Comparison of ENCODE assay signal across 8 cellular contexts in genomic region chr1:52601976-52602327, GRCh38. TPM values are rescaled to one million over a fixed set of nuclear protein-coding genes. Genes with fewer than 3 reads are reported as not detected.
DNase-seq lines count a peak whose midpoint lies in the region; ATAC-seq and TF ChIP-seq lines count a peak whose summit lies in the region.

No MANE protein-coding gene starts in this region.

- no peak overlapping the region for H3K27ac Mint-ChIP-seq in MCF 10A (ENCODE audit: low read depth, unreplicated experiment)

- H3K27ac ChIP-seq in breast epithelium (peak overlapping the region; percentile 85 to 86), coronary artery (peak overlapping the region; percentile 83 to 86), aorta (ENCODE audit: low read depth in 1 of 2, low read length in 2 of 2) (peak overlapping the region; percentile 15 to 36)

- no peaks in the 10 kb centered on the region for H3K27me3 Mint-ChIP-seq in MCF 10A (ENCODE audit: insufficient read depth, unreplicated experiment)

- no TSS peak for BruUV-seq in MCF 10A (replicated peaks; lab: Mats Ljungman, UMichigan)

- 1 to 2% methylated on average over 22 of the region's 22 CpGs for WGBS in aorta, 2 donors

- H3K9me3 Mint-ChIP-seq in MCF 10A (ENCODE audit: unreplicated experiment) = no peaks in the 10 kb centered on the region

- ATAC-seq in aorta (ENCODE audit: low FRiP score) (peak; percentile 52), HG03097 (IDR thresholded peaks at IDR 0.05; ENCODE audit: low FRiP score, unreplicated experiment) (no peak), GM21515 (IDR thresholded peaks at IDR 0.05; ENCODE audit: unreplicated experiment) (no peak)

- no peak for TF ChIP-seq POLR2A in breast epithelium (IDR thresholded peaks at IDR 0.05)

- no peaks in the 10 kb centered on the region for H3K9me3 ChIP-seq in breast epithelium
- no peaks in the 10 kb centered on the region for H3K9me3 ChIP-seq in mononuclear cell (ENCODE audit: low read depth, low read length)
- H3K9me3 ChIP-seq in aorta (ENCODE audit: control insufficient read depth, low read length) = no peaks in the 10 kb centered on the region

- no peaks in the 10 kb centered on the region for H3K27me3 ChIP-seq in breast epithelium
- no peaks in the 10 kb centered on the region for H3K27me3 ChIP-seq in mononuclear cell (ENCODE audit: insufficient read depth, low read length)
- no peaks in the 10 kb centered on the region for H3K27me3 ChIP-seq in aorta (ENCODE audit: control insufficient read depth in 1 of 2, insufficient read depth in 2 of 2, low read length in 1 of 2)

- CTCF ChIA-PET in MCF 10A (lab: Yijun Ruan, JAX) = no interaction called here

- TF ChIP-seq CTCF in breast epithelium (IDR thresholded peaks at IDR 0.05) (no peak), MCF 10A (IDR thresholded peaks at IDR 0.05; ENCODE audit: unreplicated experiment) (no peak), coronary artery (IDR thresholded peaks at IDR 0.05) (no peak)

- H3K4me1 Mint-ChIP-seq in MCF 10A (ENCODE audit: insufficient read depth, unreplicated experiment) = peaks cover 10% of the 10 kb centered on the region

- no peak for DNase-seq in breast epithelium (ENCODE audit: low spot score in 2 of 2)
- no peak for DNase-seq in MCF 10A (ENCODE audit: unreplicated experiment)
- no peak for DNase-seq in coronary artery (ENCODE audit: low spot score)
- DNase-seq in aorta = no peak
- no peak for DNase-seq in kidney tubule cell (ENCODE audit: low spot score)

- H3K4me3 ChIP-seq in breast epithelium (peak overlapping the region; percentile 48 to 80 (median 67)), coronary artery (peak overlapping the region; percentile 73), mononuclear cell (ENCODE audit: low read length) (peak overlapping the region; percentile 45), aorta (ENCODE audit: low read length in 2 of 2) (peak overlapping the region; percentile 44 to 53)

- H3K4me1 ChIP-seq in breast epithelium = peaks cover 0 to 5% of the 10 kb centered on the region in 2 donors
- peaks cover 36% of the 10 kb centered on the region for H3K4me1 ChIP-seq in mononuclear cell (ENCODE audit: insufficient read depth, low read length)
- peaks cover 0 to 7% of the 10 kb centered on the region in 2 donors for H3K4me1 ChIP-seq in aorta (ENCODE audit: control insufficient read depth in 1 of 2, insufficient read depth in 2 of 2, low read length in 2 of 2)

- POLR2A ChIA-PET in MCF 10A (lab: Yijun Ruan, JAX) = interaction anchor here (1.3 kb wide), 1 partner anchor 12 kb away, joined by 4 read pairs; no protein-coding TSS in a partner anchor

- H3K36me3 ChIP-seq in breast epithelium (no peaks in the 10 kb centered on the region), aorta (ENCODE audit: control insufficient read depth in 1 of 2, insufficient read depth in 2 of 2, low read length in 1 of 2) (no peaks in the 10 kb centered on the region)

- no peak overlapping the region for H3K4me3 Mint-ChIP-seq in MCF 10A (ENCODE audit: unreplicated experiment)

- intact Hi-C loops in breast epithelium (cut with DNase I; ENCODE audit: low total_unique reads) (no loop called here), MCF 10A (cut with micrococcal nuclease) (no loop called here), aorta (cut with DNase I) (no loop called here)

- H3K36me3 Mint-ChIP-seq in MCF 10A (ENCODE audit: insufficient read depth, unreplicated experiment) = no peaks in the 10 kb centered on the region

RNA-seq across cellular contexts. Expression of gene GPX7, which starts 0.2 kb away (rescaled TPM):
- total RNA-seq in breast epithelium (10 to 100 TPM; 17.8 to 24.7 (median 20.3) TPM), MCF 10A (2022) (not detected in 2 replicates), mononuclear cell (13.0 TPM), aorta (10 to 100 TPM in 1 of 2 donors, 1 to 10 TPM in 1; 9.7 to 21.0 TPM)
- polyA plus RNA-seq in aorta = 10 to 100 TPM; 11.1 to 21.4 TPM

RNA-seq across cellular contexts. Expression of gene SHISAL2A, which starts 31.0 kb away (rescaled TPM):
- total RNA-seq in breast epithelium (under 1 TPM in 1 of 3 donors, not detected in 2; 0.15 TPM), MCF 10A (2022) (0.26 TPM in 1 of 2 replicates, not detected in the other), mononuclear cell (13.1 TPM), aorta (under 1 TPM; 0.88 to 0.96 TPM)
- under 1 TPM in 1 of 2 donors, not detected in 1; 0.23 TPM for polyA plus RNA-seq in aorta

RNA-seq across cellular contexts. Expression of gene TUT4, which starts 49.1 kb away (rescaled TPM):
- total RNA-seq in breast epithelium (10 to 100 TPM; 44.2 to 85.3 (median 68.8) TPM), MCF 10A (2022) (83.8 and 90.7 TPM in 2 replicates), mononuclear cell (136 TPM), aorta (10 to 100 TPM; 49.2 to 71.5 TPM)
- 10 to 100 TPM in 1 of 2 donors, 1 to 10 TPM in 1; 6.3 to 21.4 TPM for polyA plus RNA-seq in aorta

Comparison
In these comparisons a context has a peak if more than half of its experiments do, and no peak if none do; other contexts are left out.
1. RNA of gene GPX7, which starts 0.2 kb away (total RNA-seq): 9.7 to 21.0 TPM in aorta, 17.8 to 24.7 TPM in breast epithelium and 13.0 TPM in mononuclear cell (single experiment); not detected in MCF 10A; every median in the first group is over 10 times any median in the second.
2. H3K27ac ChIP-seq: peak in every context shown above with its lines; median percentile 86 in breast epithelium; 84 in coronary artery; 26 in aorta.
3. Peak in every context shown above with its lines, with median percentiles within 50 percentile points of each other: H3K4me3 ChIP-seq.